6 cellular contexts compared by ENCODE assay signal in the genomic region with DNA sequence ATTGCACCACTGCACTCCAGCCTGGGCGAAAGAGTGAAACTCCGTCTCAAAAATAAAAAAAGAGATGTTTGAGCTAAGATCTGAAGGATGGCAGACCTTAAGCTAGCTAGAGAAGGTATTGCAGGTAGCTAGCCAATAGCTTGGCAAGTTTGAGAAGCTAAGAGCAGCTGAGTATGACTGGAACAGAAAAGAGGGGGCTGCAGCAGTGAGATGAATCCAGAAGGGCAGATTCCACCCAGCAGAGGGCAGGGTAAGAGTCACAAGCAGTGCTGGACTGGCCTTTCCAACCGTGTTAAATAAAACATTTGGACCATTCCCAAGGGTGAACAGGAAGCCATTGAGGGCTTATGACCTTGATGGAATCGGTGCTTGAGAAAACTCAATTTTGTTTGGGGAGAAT. TPM values are rescaled to one million over a fixed set of nuclear protein-coding genes. Genes with fewer than 3 reads are reported as not detected.
DNase-seq lines count a peak whose midpoint lies in the region; ATAC-seq and TF ChIP-seq lines count a peak whose summit lies in the region.

No MANE protein-coding gene starts in this region.

- H3K27me3 ChIP-seq in Caco-2 (replicated peaks; ENCODE audit: control insufficient read depth, insufficient read depth, low read length) (no peaks in the 10 kb centered on the region), NT2/D1 (ENCODE audit: insufficient read depth, insufficient read length) (no peaks in the 10 kb centered on the region), right cardiac atrium (ENCODE audit: control insufficient read depth, insufficient read depth) (no peaks in the 10 kb centered on the region)

- ATAC-seq in right cardiac atrium (peak; percentile 53 to 61), HG03354 (IDR thresholded peaks at IDR 0.05; ENCODE audit: poor library complexity, severe bottlenecking, unreplicated experiment) (no peak), GM21515 (IDR thresholded peaks at IDR 0.05; ENCODE audit: unreplicated experiment) (no peak)

- peak; percentile 49 to 56 for TF ChIP-seq CTCF in Caco-2 (IDR thresholded peaks at IDR 0.05; ENCODE audit: insufficient read depth in 1 of 2, low read depth in 1 of 2, low read length in 1 of 2, severe bottlenecking in 1 of 2, unreplicated experiment in 1 of 2)

- no peak overlapping the region for H3K9ac ChIP-seq in NT2/D1 (ENCODE audit: insufficient read length, low read depth)

- no peaks in the 10 kb centered on the region for H3K27me3 Mint-ChIP-seq in Caco-2 (ENCODE audit: insufficient read depth, unreplicated experiment)

- CTCF ChIA-PET in Caco-2 (lab: Charles Lee) = interaction anchor here (0.5 to 4.1 kb wide), 8 partner anchors 12 to 129 kb away, joined by 3 to 28 read pairs (median 4); partner anchors contain the start of genes FBXL8, NOL3 and TRADD

- peak overlapping the region; percentile 15 for H3K27ac Mint-ChIP-seq in Caco-2 (ENCODE audit: unreplicated experiment)

- 54% methylated on average over 4 of the region's 4 CpGs for whole genome bisulfite sequencing in right cardiac atrium

- H3K9me3 ChIP-seq in Caco-2 (no peaks in the 10 kb centered on the region), NT2/D1 (ENCODE audit: insufficient read depth, low read length) (no peaks in the 10 kb centered on the region), right cardiac atrium (ENCODE audit: control insufficient read depth, low read length) (no peaks in the 10 kb centered on the region)

- H3K4me1 ChIP-seq in Caco-2 = peaks cover 7% of the 10 kb centered on the region
- peaks cover 3% of the 10 kb centered on the region for H3K4me1 ChIP-seq in NT2/D1 (ENCODE audit: insufficient read depth, insufficient read length)
- H3K4me1 ChIP-seq in right cardiac atrium (ENCODE audit: control insufficient read depth, insufficient read depth, low read length) = peaks cover 5% of the 10 kb centered on the region

- H3K9me3 Mint-ChIP-seq in Caco-2 (ENCODE audit: unreplicated experiment) = no peaks in the 10 kb centered on the region

- H3K27ac ChIP-seq in right cardiac atrium (ENCODE audit: low read length) = no peak overlapping the region

- no peaks in the 10 kb centered on the region for H3K36me3 ChIP-seq in Caco-2 (ENCODE audit: control insufficient read depth, insufficient read depth, low read length)
- peaks cover 3% of the 10 kb centered on the region for H3K36me3 ChIP-seq in NT2/D1 (ENCODE audit: insufficient read depth, insufficient read length, low read length)

- POLR2A ChIA-PET in Caco-2 (lab: Charles Lee) = no interaction called here

- H3K4me3 ChIP-seq in Caco-2 (ENCODE audit: low read depth, low read length) (no peak overlapping the region), NT2/D1 (ENCODE audit: insufficient read length, low read depth) (no peak overlapping the region), right cardiac atrium (ENCODE audit: low read length) (no peak overlapping the region)

- H3K4me3 Mint-ChIP-seq in Caco-2 (ENCODE audit: unreplicated experiment) = no peak overlapping the region

- intact Hi-C loops in Caco-2 (cut with micrococcal nuclease; ENCODE audit: unreplicated experiment) = loop anchor here (5.0 kb wide), 1 partner anchor 37 kb away; no protein-coding TSS in a partner anchor
- intact Hi-C loops in right cardiac atrium (cut with DNase I) = no loop called here

- DNase-seq in Caco-2 (peak; percentile 59 to 62), NT2/D1 (ENCODE audit: low read depth, low spot score) (peak; percentile 25), right cardiac atrium (no peak), GM03348 (ENCODE audit: low spot score) (no peak)

- BruUV-seq in Caco-2 (replicated peaks; lab: Mats Ljungman, UMichigan) = no TSS peak

- H3K4me1 Mint-ChIP-seq in Caco-2 (ENCODE audit: low read depth, unreplicated experiment) = peaks cover 6% of the 10 kb centered on the region

- H3K36me3 Mint-ChIP-seq in Caco-2 (ENCODE audit: insufficient read depth, unreplicated experiment) = peaks cover 47% of the 10 kb centered on the region

RNA-seq across cellular contexts. Expression of gene PHAF1, which starts 5.7 kb away (rescaled TPM):
- total RNA-seq in Caco-2 (2022) = 34.4 and 38.5 TPM in 2 replicates
- total RNA-seq in right cardiac atrium = 10 to 100 TPM; 11.4 to 11.8 (median 11.6) TPM
- polyA plus RNA-seq in right cardiac atrium = 7.1 TPM

RNA-seq across cellular contexts. Expression of gene B3GNT9, which starts 46.7 kb away (rescaled TPM):
- total RNA-seq in Caco-2 (2022) (11.6 and 11.7 TPM in 2 replicates), right cardiac atrium (10 to 100 TPM; 17.0 to 19.8 (median 18.7) TPM)
- polyA plus RNA-seq in right cardiac atrium = 11.7 TPM

RNA-seq across cellular contexts. Expression of gene TRADD, which starts 55.6 kb away (rescaled TPM):
- total RNA-seq in Caco-2 (2022) = 16.8 and 18.3 TPM in 2 replicates
- total RNA-seq in right cardiac atrium = 10 to 100 TPM in 2 of 4 donors, 1 to 10 TPM in 2; 9.0 to 11.1 (median 9.8) TPM
- polyA plus RNA-seq in right cardiac atrium = 8.7 TPM

RNA-seq across cellular contexts. Expression of gene FBXL8, which starts 55.7 kb away (rescaled TPM):
- 27.6 and 31.5 TPM in 2 replicates for total RNA-seq in Caco-2 (2022)
- 10 to 100 TPM in 2 of 4 donors, 1 to 10 TPM in 2; 7.7 to 13.9 (median 9.9) TPM for total RNA-seq in right cardiac atrium
- polyA plus RNA-seq in right cardiac atrium = 9.8 TPM

Comparison
In these comparisons a context has a peak if more than half of its experiments do, and no peak if none do; other contexts are left out.
1. DNase-seq: peak in Caco-2 (2 of 2) and NT2/D1 (single experiment); none in right cardiac atrium (0 of 3) and GM03348 (single experiment).
2. ATAC-seq: peak in right cardiac atrium (2 of 2); none in HG03354 (single experiment) and GM21515 (single experiment).